In genomic region chr17:30950669-30951399, GRCh38 we compare ENCODE assay signal across 8 cellular contexts. TPM values are rescaled to one million over a fixed set of nuclear protein-coding genes. Genes with fewer than 3 reads are reported as not detected.
DNase-seq lines count a peak whose midpoint lies in the region; ATAC-seq and TF ChIP-seq lines count a peak whose summit lies in the region.

No MANE protein-coding gene starts in this region.

- no peaks in the 10 kb centered on the region for H3K27me3 ChIP-seq in CD4-positive, alpha-beta T cell (ENCODE audit: control insufficient read depth, insufficient read depth, low read length)

- no peaks in the 10 kb centered on the region for H3K9me3 Mint-ChIP-seq in CD4-positive, alpha-beta T cell

- no peak overlapping the region for H3K27ac Mint-ChIP-seq in CD4-positive, alpha-beta T cell

- intact Hi-C loops in CD4-positive, alpha-beta T cell (cut with DNase I, micrococcal nuclease), result no loop called here

- no peaks in the 10 kb centered on the region for H3K36me3 Mint-ChIP-seq in CD4-positive, alpha-beta T cell (ENCODE audit: low read depth)

- H3K27me3 Mint-ChIP-seq in CD4-positive, alpha-beta T cell, result no peaks in the 10 kb centered on the region

- TF ChIP-seq CTCF in CD4-positive, alpha-beta T cell (IDR thresholded peaks at IDR 0.05), result no peak

- DNase-seq in G401 (ENCODE audit: low spot score) (peak; percentile 4), NCI-H69 (lab: John Stamatoyannopoulos, UW) (peak; percentile 93), fibroblast of peridontal ligament (ENCODE audit: extremely low read depth) (peak; percentile 83), renal cortical epithelial cell (ENCODE audit: low read depth) (peak; percentile 85)
- DNase-seq in CD4-positive, alpha-beta T cell, result no peak
- no peak for DNase-seq in stimulated activated CD4-positive, alpha-beta T cell treated with anti-CD3 and anti-CD28 coated beads, Interleukin-1b, Interleukin-23, amount 100 ng/mL, for 48 hours

- no peaks in the 10 kb centered on the region for H3K4me1 Mint-ChIP-seq in CD4-positive, alpha-beta T cell (ENCODE audit: low read depth)

- POLR2A ChIA-PET in CD4-positive, alpha-beta T cell (lab: Charles Lee), result no interaction called here

- H3K4me3 Mint-ChIP-seq in CD4-positive, alpha-beta T cell, result no peak overlapping the region

- in situ Hi-C loops in G401 (cut with HindIII; ENCODE audit: low sequenced_read_pairs), result loop anchor here (10.0 kb wide), 1 partner anchor 434 kb away; no protein-coding TSS in a partner anchor

- CTCF ChIA-PET in CD4-positive, alpha-beta T cell (lab: Charles Lee), result no interaction called here

- ATAC-seq in GM21737 (IDR thresholded peaks at IDR 0.05; ENCODE audit: unreplicated experiment) (no peak), HG02870 (IDR thresholded peaks at IDR 0.05; ENCODE audit: unreplicated experiment) (no peak)
- no peak for ATAC-seq in CD4-positive, alpha-beta T cell (ENCODE audit: poor library complexity)

- no peak overlapping the region for H3K27ac ChIP-seq in CD4-positive, alpha-beta T cell (ENCODE audit: low read depth, low read length)

- no peaks in the 10 kb centered on the region for H3K9me3 ChIP-seq in CD4-positive, alpha-beta T cell (ENCODE audit: control insufficient read depth, low read length)

RNA-seq across cellular contexts. Expression of gene RNF135, which starts 20.0 kb away (rescaled TPM):
- total RNA-seq in G401 (2014; rRNA removed; shearing (Covaris generic)), result 1.2 TPM in 2 replicates
- 6.4 and 11.9 TPM in 2 replicates for total RNA-seq in renal cortical epithelial cell
- 1 to 10 TPM; 1.5 to 1.8 TPM for total RNA-seq in CD4-positive, alpha-beta T cell

RNA-seq across cellular contexts. Expression of gene ADAP2, which starts 29.1 kb away (rescaled TPM):
- 3.0 and 3.7 TPM in 2 replicates for total RNA-seq in G401 (2014; rRNA removed; shearing (Covaris generic))
- 3.1 and 8.7 TPM in 2 replicates for total RNA-seq in renal cortical epithelial cell
- total RNA-seq in CD4-positive, alpha-beta T cell, result 1 to 10 TPM; 1.1 to 1.8 TPM

RNA-seq across cellular contexts. Expression of gene TEFM, which starts 44.8 kb away (rescaled TPM):
- 14.5 and 27.6 TPM in 2 replicates for total RNA-seq in G401 (2014; rRNA removed; shearing (Covaris generic))
- total RNA-seq in renal cortical epithelial cell, result 7.1 and 15.2 TPM in 2 replicates
- 1 to 10 TPM; 7.8 to 8.9 TPM for total RNA-seq in CD4-positive, alpha-beta T cell

Comparison
In these comparisons a context has a peak if more than half of its experiments do, and no peak if none do; other contexts are left out.
1. DNase-seq: peak in G401 (single experiment), NCI-H69 (single experiment), fibroblast of peridontal ligament (single experiment) and renal cortical epithelial cell (single experiment); none in CD4-positive, alpha-beta T cell (0 of 10) and stimulated activated CD4-positive, alpha-beta T cell treated with anti-CD3 and anti-CD28 coated beads, Interleukin-1b, Interleukin-23, amount 100 ng/mL, for 48 hours (single experiment).